In the genomic region with DNA sequence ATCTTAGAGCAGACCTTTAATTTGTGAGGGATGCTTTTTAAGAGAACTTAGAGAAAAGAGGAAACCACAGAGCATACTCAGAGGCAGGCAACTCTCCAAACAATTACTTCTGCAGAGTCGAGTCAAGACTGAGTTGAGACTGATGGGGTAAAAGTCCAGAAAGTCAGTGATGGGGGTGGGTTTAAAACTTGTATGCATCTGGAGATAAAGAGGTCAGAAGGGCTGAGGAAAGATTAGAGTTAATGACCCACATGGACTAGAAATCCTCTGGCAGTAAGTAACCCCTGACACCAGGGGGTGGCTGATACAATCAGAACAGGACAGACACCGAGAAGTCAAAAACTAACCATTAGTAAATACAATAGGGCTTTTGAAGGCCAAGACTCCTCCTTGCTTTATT, we compare ENCODE assay signal across 13 cellular contexts.
DNase-seq lines count a peak whose midpoint lies in the region; ATAC-seq lines count a peak whose summit lies in the region.
"Had no signal": no experiment of that assay in that cellular context is flagged by ENCODE, and none has a peak within 500 bp of the region (broad histone marks: within the 10 kb centered on the region; RNA-seq: fewer than 3 reads in every experiment).

No MANE protein-coding gene starts in this region.

- H3K27ac Mint-ChIP-seq in stimulated activated memory B cell treated with anti-CD40 and anti-IgM and Interleukin-4, amounts not matched to agents 10 μg/mL and 1 μg/mL and 100 μg/mL, for 72 hours: peak overlapping the region; percentile 3
- H3K27ac Mint-ChIP-seq: activated naive CD4-positive, alpha-beta T cell treated with anti-CD3 and anti-CD28 coated beads, Interleukin-2, amount 50 U/mL, for 72 hours had no signal

- peaks cover 14% of the 10 kb centered on the region for H3K4me1 Mint-ChIP-seq in stimulated activated memory B cell treated with anti-CD40 and anti-IgM and Interleukin-4, amounts not matched to agents 10 μg/mL and 1 μg/mL and 100 μg/mL, for 72 hours

- H3K4me3 Mint-ChIP-seq in stimulated activated memory B cell treated with anti-CD40 and anti-IgM and Interleukin-4, amounts not matched to agents 10 μg/mL and 1 μg/mL and 100 μg/mL, for 72 hours: no peak overlapping the region

- H3K27me3 Mint-ChIP-seq in stimulated activated memory B cell treated with anti-CD40 and anti-IgM and Interleukin-4, amounts not matched to agents 10 μg/mL and 1 μg/mL and 100 μg/mL, for 72 hours: no peaks in the 10 kb centered on the region

- peak; percentile 4 for DNase-seq in NCI-H2227 treated with DMSO at 0.1 percent for 48 hours (lab: John Stamatoyannopoulos, UW)
- no peak for DNase-seq in NCI-H2227 (lab: John Stamatoyannopoulos, UW; ENCODE audit: unreplicated experiment)
- DNase-seq in OCI-M1 (lab: John Stamatoyannopoulos, UW): peak; percentile 75
- peak; percentile 6 for DNase-seq in germinal center (ENCODE audit: low spot score)
- no peak for DNase-seq in NCI-H2029 (lab: John Stamatoyannopoulos, UW)
- no peak for DNase-seq in activated CD4-positive, alpha-beta T cell treated with anti-CD3 and anti-CD28 coated beads, Interleukin-2, amount 50 U/mL, for 4 hours
- DNase-seq: activated CD4-positive, alpha-beta T cell treated with anti-CD3 and anti-CD28 coated beads, Interleukin-2, amount 50 U/mL, for 1 hour; DMS79; glutamatergic neuron had no signal

- ATAC-seq in stimulated activated memory B cell treated with anti-CD40 and anti-IgM and Interleukin-4, amounts not matched to agents 10 μg/mL and 1 μg/mL and 100 μg/mL, for 72 hours: peak; percentile 67
- ATAC-seq in HG03439 (IDR thresholded peaks at IDR 0.05; ENCODE audit: unreplicated experiment): no peak
- ATAC-seq: activated naive CD4-positive, alpha-beta T cell treated with anti-CD3 and anti-CD28 coated beads, Interleukin-2, amount 50 U/mL, for 72 hours; sciatic nerve had no signal

- no peaks in the 10 kb centered on the region for H3K36me3 Mint-ChIP-seq in stimulated activated memory B cell treated with anti-CD40 and anti-IgM and Interleukin-4, amounts not matched to agents 10 μg/mL and 1 μg/mL and 100 μg/mL, for 72 hours
- H3K36me3 Mint-ChIP-seq: activated naive CD4-positive, alpha-beta T cell treated with anti-CD3 and anti-CD28 coated beads, Interleukin-2, amount 50 U/mL, for 72 hours had no signal

- no peaks in the 10 kb centered on the region for H3K9me3 Mint-ChIP-seq in stimulated activated memory B cell treated with anti-CD40 and anti-IgM and Interleukin-4, amounts not matched to agents 10 μg/mL and 1 μg/mL and 100 μg/mL, for 72 hours
- H3K9me3 Mint-ChIP-seq: activated naive CD4-positive, alpha-beta T cell treated with anti-CD3 and anti-CD28 coated beads, Interleukin-2, amount 50 U/mL, for 72 hours had no signal

Comparison
In these comparisons a context has a peak if more than half of its experiments do, and no peak if none do; other contexts are left out.
1. DNase-seq: peak in NCI-H2227 treated with DMSO at 0.1 percent for 48 hours (single experiment), OCI-M1 (single experiment) and germinal center (single experiment); none in NCI-H2227 (single experiment), NCI-H2029 (single experiment) and activated CD4-positive, alpha-beta T cell treated with anti-CD3 and anti-CD28 coated beads, Interleukin-2, amount 50 U/mL, for 4 hours (0 of 2).